In genomic region chr5:173330151-173330855, GRCh38 we compare ENCODE assay signal across 2 cellular contexts.
TF ChIP-seq lines count a peak whose summit lies in the region.

No MANE protein-coding gene starts in this region.

TF ChIP-seq in SK-N-SH, 30 proteins besides CTCF, POLR2A, EP300 and RAD21 (continued from another document):
- TF ChIP-seq, protein P1, sequence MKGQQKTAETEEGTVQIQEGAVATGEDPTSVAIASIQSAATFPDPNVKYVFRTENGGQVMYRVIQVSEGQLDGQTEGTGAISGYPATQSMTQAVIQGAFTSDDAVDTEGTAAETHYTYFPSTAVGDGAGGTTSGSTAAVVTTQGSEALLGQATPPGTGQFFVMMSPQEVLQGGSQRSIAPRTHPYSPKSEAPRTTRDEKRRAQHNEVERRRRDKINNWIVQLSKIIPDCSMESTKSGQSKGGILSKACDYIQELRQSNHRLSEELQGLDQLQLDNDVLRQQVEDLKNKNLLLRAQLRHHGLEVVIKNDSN (IDR thresholded peaks at IDR 0.05; ENCODE audit: borderline replicate concordance, low read depth): no peak
- TF ChIP-seq MXI1 (IDR thresholded peaks at IDR 0.05; ENCODE audit: low read depth, low read length): no peak
- no peak for TF ChIP-seq MEF2A (IDR thresholded peaks at IDR 0.05; ENCODE audit: borderline replicate concordance, low read depth)
- TF ChIP-seq, protein P2, sequence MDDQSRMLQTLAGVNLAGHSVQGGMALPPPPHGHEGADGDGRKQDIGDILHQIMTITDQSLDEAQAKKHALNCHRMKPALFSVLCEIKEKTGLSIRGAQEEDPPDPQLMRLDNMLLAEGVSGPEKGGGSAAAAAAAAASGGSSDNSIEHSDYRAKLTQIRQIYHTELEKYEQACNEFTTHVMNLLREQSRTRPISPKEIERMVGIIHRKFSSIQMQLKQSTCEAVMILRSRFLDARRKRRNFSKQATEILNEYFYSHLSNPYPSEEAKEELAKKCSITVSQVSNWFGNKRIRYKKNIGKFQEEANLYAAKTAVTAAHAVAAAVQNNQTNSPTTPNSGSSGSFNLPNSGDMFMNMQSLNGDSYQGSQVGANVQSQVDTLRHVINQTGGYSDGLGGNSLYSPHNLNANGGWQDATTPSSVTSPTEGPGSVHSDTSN (IDR thresholded peaks at IDR 0.05): no peak

TF ChIP-seq in SK-N-SH treated with all-trans-retinoic acid at 6 μM for 48 hours, 23 proteins besides CTCF, POLR2A, EP300 and RAD21 (continued from another document):
- TF ChIP-seq BACH2 (CRISPR knock-in tag; IDR thresholded peaks at IDR 0.05; ENCODE audit: borderline replicate concordance) (no peak), GLIS3 (CRISPR knock-in tag; IDR thresholded peaks at IDR 0.05) (no peak), ESRRG (CRISPR knock-in tag; IDR thresholded peaks at IDR 0.05) (no peak), CSDC2 (CRISPR knock-in tag; IDR thresholded peaks at IDR 0.05) (no peak), RARB (CRISPR knock-in tag; IDR thresholded peaks at IDR 0.05) (no peak)
- TF ChIP-seq, protein P3, sequence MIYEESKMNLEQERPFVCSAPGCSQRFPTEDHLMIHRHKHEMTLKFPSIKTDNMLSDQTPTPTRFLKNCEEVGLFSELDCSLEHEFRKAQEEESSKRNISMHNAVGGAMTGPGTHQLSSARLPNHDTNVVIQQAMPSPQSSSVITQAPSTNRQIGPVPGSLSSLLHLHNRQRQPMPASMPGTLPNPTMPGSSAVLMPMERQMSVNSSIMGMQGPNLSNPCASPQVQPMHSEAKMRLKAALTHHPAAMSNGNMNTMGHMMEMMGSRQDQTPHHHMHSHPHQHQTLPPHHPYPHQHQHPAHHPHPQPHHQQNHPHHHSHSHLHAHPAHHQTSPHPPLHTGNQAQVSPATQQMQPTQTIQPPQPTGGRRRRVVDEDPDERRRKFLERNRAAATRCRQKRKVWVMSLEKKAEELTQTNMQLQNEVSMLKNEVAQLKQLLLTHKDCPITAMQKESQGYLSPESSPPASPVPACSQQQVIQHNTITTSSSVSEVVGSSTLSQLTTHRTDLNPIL (CRISPR knock-in tag; IDR thresholded peaks at IDR 0.05; ENCODE audit: low read depth): no peak
- TF ChIP-seq, protein P4, sequence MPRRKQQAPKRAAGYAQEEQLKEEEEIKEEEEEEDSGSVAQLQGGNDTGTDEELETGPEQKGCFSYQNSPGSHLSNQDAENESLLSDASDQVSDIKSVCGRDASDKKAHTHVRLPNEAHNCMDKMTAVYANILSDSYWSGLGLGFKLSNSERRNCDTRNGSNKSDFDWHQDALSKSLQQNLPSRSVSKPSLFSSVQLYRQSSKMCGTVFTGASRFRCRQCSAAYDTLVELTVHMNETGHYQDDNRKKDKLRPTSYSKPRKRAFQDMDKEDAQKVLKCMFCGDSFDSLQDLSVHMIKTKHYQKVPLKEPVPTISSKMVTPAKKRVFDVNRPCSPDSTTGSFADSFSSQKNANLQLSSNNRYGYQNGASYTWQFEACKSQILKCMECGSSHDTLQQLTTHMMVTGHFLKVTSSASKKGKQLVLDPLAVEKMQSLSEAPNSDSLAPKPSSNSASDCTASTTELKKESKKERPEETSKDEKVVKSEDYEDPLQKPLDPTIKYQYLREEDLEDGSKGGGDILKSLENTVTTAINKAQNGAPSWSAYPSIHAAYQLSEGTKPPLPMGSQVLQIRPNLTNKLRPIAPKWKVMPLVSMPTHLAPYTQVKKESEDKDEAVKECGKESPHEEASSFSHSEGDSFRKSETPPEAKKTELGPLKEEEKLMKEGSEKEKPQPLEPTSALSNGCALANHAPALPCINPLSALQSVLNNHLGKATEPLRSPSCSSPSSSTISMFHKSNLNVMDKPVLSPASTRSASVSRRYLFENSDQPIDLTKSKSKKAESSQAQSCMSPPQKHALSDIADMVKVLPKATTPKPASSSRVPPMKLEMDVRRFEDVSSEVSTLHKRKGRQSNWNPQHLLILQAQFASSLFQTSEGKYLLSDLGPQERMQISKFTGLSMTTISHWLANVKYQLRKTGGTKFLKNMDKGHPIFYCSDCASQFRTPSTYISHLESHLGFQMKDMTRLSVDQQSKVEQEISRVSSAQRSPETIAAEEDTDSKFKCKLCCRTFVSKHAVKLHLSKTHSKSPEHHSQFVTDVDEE (CRISPR knock-in tag; IDR thresholded peaks at IDR 0.05): no peak
